9 cellular contexts compared by ENCODE assay signal in the genomic region with DNA sequence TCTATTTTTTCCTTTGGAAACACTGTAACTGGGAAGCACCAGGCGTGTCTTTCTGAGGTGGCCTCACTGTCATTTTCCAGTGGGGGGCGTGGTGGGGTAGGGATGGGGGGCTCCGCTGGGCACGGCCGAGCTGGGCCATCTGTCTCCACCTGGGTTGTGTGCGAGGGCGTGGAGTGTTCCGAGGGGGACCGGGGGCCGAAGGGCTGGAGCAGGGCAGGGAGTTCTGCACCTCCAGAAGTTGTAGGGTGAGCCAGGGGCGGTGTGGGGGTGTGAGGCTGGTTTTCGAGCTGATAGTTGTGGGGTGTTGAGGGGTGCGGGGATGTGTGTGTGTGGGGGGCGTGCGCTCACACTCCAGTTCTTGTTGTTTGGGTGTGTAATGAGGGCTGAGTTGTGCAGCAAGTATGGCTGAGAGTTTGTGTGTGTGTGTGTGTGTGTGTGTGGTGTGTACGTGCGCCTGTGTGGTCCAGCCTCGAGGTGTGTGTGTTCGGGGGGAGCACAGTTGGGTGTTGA. TPM values are rescaled to one million over a fixed set of nuclear protein-coding genes. Genes with fewer than 3 reads are reported as not detected.
DNase-seq lines count a peak whose midpoint lies in the region; ATAC-seq and TF ChIP-seq lines count a peak whose summit lies in the region.
"Had no signal": no experiment of that assay in that cellular context is flagged by ENCODE, and none has a peak within 500 bp of the region (broad histone marks: within the 10 kb centered on the region; RNA-seq: fewer than 3 reads in every experiment).

No MANE protein-coding gene starts in this region.

- H3K4me1 Mint-ChIP-seq in activated CD4-positive, alpha-beta memory T cell treated with anti-CD3 and anti-CD28 coated beads for 36 hours (ENCODE audit: low read depth): peaks cover 10% of the 10 kb centered on the region

- H3K4me1 ChIP-seq in GM23248 (ENCODE audit: insufficient read depth) (peaks cover 14% of the 10 kb centered on the region), right atrium auricular region (peaks cover 0 to 35% of the 10 kb centered on the region in 2 donors), skeletal muscle tissue (ENCODE audit: control insufficient read depth in 3 of 3, insufficient read depth in 3 of 3, low read length in 3 of 3) (peaks cover 30 to 34% (median 31%) of the 10 kb centered on the region in 3 donors)

- H3K9me2 ChIP-seq in GM23248 (ENCODE audit: insufficient read depth): no peaks in the 10 kb centered on the region

- H3K9ac ChIP-seq in GM23248 (peak overlapping the region; percentile 85), skeletal muscle tissue (ENCODE audit: low read depth in 1 of 3, low read length in 3 of 3) (peak overlapping the region; percentile 71 to 79 (median 76))
- H3K9ac ChIP-seq: KMS-11 had no signal

- no peaks in the 10 kb centered on the region for H3K36me3 Mint-ChIP-seq in activated CD4-positive, alpha-beta memory T cell treated with anti-CD3 and anti-CD28 coated beads for 36 hours

- H3K4me2 ChIP-seq in GM23248 (ENCODE audit: unreplicated experiment): peak overlapping the region; percentile 91
- H3K4me2 ChIP-seq: KMS-11 had no signal

- intact Hi-C loops in activated CD4-positive, alpha-beta memory T cell treated with anti-CD3 and anti-CD28 coated beads for 36 hours (cut with micrococcal nuclease): no loop called here

- no peaks in the 10 kb centered on the region; the same call in 1 of the 2 replicates for H3K27me3 ChIP-seq in GM23248 (replicated peaks; ENCODE audit: insufficient read depth)
- H3K27me3 ChIP-seq in right atrium auricular region: no peaks in the 10 kb centered on the region
- H3K27me3 ChIP-seq in skeletal muscle tissue (ENCODE audit: control insufficient read depth in 3 of 3, insufficient read depth in 3 of 3, low read length in 3 of 3): peaks cover 5 to 16% (median 15%) of the 10 kb centered on the region in 3 donors

- H4K20me1 ChIP-seq in GM23248 (ENCODE audit: insufficient read depth): 0 out of 2 replicates have a peak, but pooled peaks cover 8% of the 10 kb centered on the region

- H3K27ac ChIP-seq in GM23248: no peak overlapping the region
- peak overlapping the region in 1 of 2 donors; percentile 84 for H3K27ac ChIP-seq in right atrium auricular region
- peak overlapping the region; percentile 68 for H3K27ac ChIP-seq in skeletal muscle tissue (ENCODE audit: low read depth, low read length)
- H3K27ac ChIP-seq: KMS-11 had no signal

- POLR2A ChIA-PET in activated CD4-positive, alpha-beta memory T cell treated with anti-CD3 and anti-CD28 coated beads for 36 hours (lab: Charles Lee): interaction anchor here (0.5 to 1.3 kb wide), 4 partner anchors 10 to 938 kb away, joined by 3 to 6 read pairs (median 3); a partner anchor contains a TSS

- no peaks in the 10 kb centered on the region for H3K9me3 Mint-ChIP-seq in activated CD4-positive, alpha-beta memory T cell treated with anti-CD3 and anti-CD28 coated beads for 36 hours

- H3K4me3 Mint-ChIP-seq in activated CD4-positive, alpha-beta memory T cell treated with anti-CD3 and anti-CD28 coated beads for 36 hours: peak overlapping the region; percentile 78

- CTCF ChIA-PET in activated CD4-positive, alpha-beta memory T cell treated with anti-CD3 and anti-CD28 coated beads for 36 hours (lab: Charles Lee): interaction anchor here (1.0 to 8.8 kb wide), 9 partner anchors 12 to 293 kb away, joined by 3 to 121 read pairs (median 5); a partner anchor contains a TSS

- H2AFZ ChIP-seq in GM23248: peak overlapping the region; percentile 94

- peaks cover 44% of the 10 kb centered on the region for H3K79me2 ChIP-seq in GM23248 (ENCODE audit: insufficient read depth)

- no peaks in the 10 kb centered on the region for H3K36me3 ChIP-seq in GM23248 (ENCODE audit: low read depth)
- H3K36me3 ChIP-seq in right atrium auricular region: no peaks in the 10 kb centered on the region
- no peaks in the 10 kb centered on the region for H3K36me3 ChIP-seq in skeletal muscle tissue (ENCODE audit: control insufficient read depth in 3 of 3, insufficient read depth in 3 of 3, low read length in 3 of 3)

- in situ Hi-C loops in GM23248 (cut with MboI): no loop called here

- H3K9me3 ChIP-seq in GM23248 (ENCODE audit: low read depth) (no peaks in the 10 kb centered on the region), right atrium auricular region (no peaks in the 10 kb centered on the region), skeletal muscle tissue (ENCODE audit: control insufficient read depth in 3 of 3, low read length in 3 of 3) (no peaks in the 10 kb centered on the region)

- H3K27ac Mint-ChIP-seq in activated CD4-positive, alpha-beta memory T cell treated with anti-CD3 and anti-CD28 coated beads for 36 hours: no peak overlapping the region

- ATAC-seq in GM18517 (IDR thresholded peaks at IDR 0.05; ENCODE audit: unreplicated experiment) (no peak), HG02938 (IDR thresholded peaks at IDR 0.05; ENCODE audit: unreplicated experiment) (no peak), GM21825 (IDR thresholded peaks at IDR 0.05; ENCODE audit: unreplicated experiment) (no peak)

- H3K27me3 Mint-ChIP-seq in activated CD4-positive, alpha-beta memory T cell treated with anti-CD3 and anti-CD28 coated beads for 36 hours: peaks cover 19% of the 10 kb centered on the region

- DNase-seq in GM23248: peak; percentile 24
- DNase-seq in activated CD4-positive, alpha-beta memory T cell treated with anti-CD3 and anti-CD28 coated beads for 36 hours: no peak
- DNase-seq in right atrium auricular region (ENCODE audit: low spot score): no peak
- no peak for DNase-seq in germinal center (ENCODE audit: low spot score)

- WGBS in GM23248 (ENCODE audit: low coverage in 1 of 2, low lambda C conversion rate in 2 of 2, missing lambda C conversion rate in 2 of 2), 2 experiments: 1% methylated on average over 10 to 19 of the region's 19 CpGs

- peaks cover 16% of the 10 kb centered on the region for H3F3A ChIP-seq in GM23248 (ENCODE audit: insufficient read depth)

- TF ChIP-seq CTCF in right atrium auricular region (IDR thresholded peaks at IDR 0.05): no peak

- peak overlapping the region; percentile 97 for H3K4me3 ChIP-seq in GM23248
- peak overlapping the region; percentile 85 for H3K4me3 ChIP-seq in right atrium auricular region
- peak overlapping the region; percentile 73 to 89 (median 81) for H3K4me3 ChIP-seq in skeletal muscle tissue (ENCODE audit: low read length in 3 of 3)

RNA-seq across cellular contexts. Expression of a gene that starts 10.8 kb away (rescaled TPM):
- 1.7 TPM in 1 of 2 replicates, not detected in the other for total RNA-seq in GM23248 (2014; rRNA removed; shearing (Covaris generic))
- polyA plus RNA-seq in GM23248 (2016; fragmentation: Nextera tagmentation; extraction: Ambion mirVana): 0.35 and 0.49 TPM in 2 replicates
- total RNA-seq in activated CD4-positive, alpha-beta memory T cell treated with anti-CD3 and anti-CD28 coated beads for 36 hours: under 1 TPM; 0.43 to 0.73 TPM
- total RNA-seq in right atrium auricular region (under 1 TPM; 0.55 to 0.63 TPM), skeletal muscle tissue (0.52 TPM)

RNA-seq across cellular contexts. Expression of a gene that starts 18.7 kb away (rescaled TPM):
- total RNA-seq in GM23248 (2014; rRNA removed; shearing (Covaris generic)): 19.6 and 21.0 TPM in 2 replicates
- 16.2 and 16.4 TPM in 2 replicates for polyA plus RNA-seq in GM23248 (2016; fragmentation: Nextera tagmentation; extraction: Ambion mirVana)
- 10 to 100 TPM; 13.9 to 15.2 TPM for total RNA-seq in activated CD4-positive, alpha-beta memory T cell treated with anti-CD3 and anti-CD28 coated beads for 36 hours
- 1 to 10 TPM; 5.9 to 8.1 TPM for total RNA-seq in right atrium auricular region
- total RNA-seq in skeletal muscle tissue: 20.4 TPM

RNA-seq across cellular contexts. Expression of a gene that starts 29.0 kb away (rescaled TPM):
- total RNA-seq in GM23248 (2014; rRNA removed; shearing (Covaris generic)): 43.6 and 52.5 TPM in 2 replicates
- 35.8 and 36.7 TPM in 2 replicates for polyA plus RNA-seq in GM23248 (2016; fragmentation: Nextera tagmentation; extraction: Ambion mirVana)
- 10 to 100 TPM; 56.8 to 65.5 TPM for total RNA-seq in activated CD4-positive, alpha-beta memory T cell treated with anti-CD3 and anti-CD28 coated beads for 36 hours
- total RNA-seq in right atrium auricular region (10 to 100 TPM; 44.9 to 56.7 TPM), skeletal muscle tissue (19.3 TPM)

RNA-seq across cellular contexts. Expression of a gene that starts 41.4 kb away (rescaled TPM):
- total RNA-seq in GM23248 (2014; rRNA removed; shearing (Covaris generic)): 98.0 and 147 TPM in 2 replicates
- 319 and 327 TPM in 2 replicates for polyA plus RNA-seq in GM23248 (2016; fragmentation: Nextera tagmentation; extraction: Ambion mirVana)
- under 1 TPM in 1 of 2 experiments, not detected in 1; 0.43 TPM for total RNA-seq in activated CD4-positive, alpha-beta memory T cell treated with anti-CD3 and anti-CD28 coated beads for 36 hours
- total RNA-seq in right atrium auricular region (100 to 1,000 TPM; 210 to 851 TPM), skeletal muscle tissue (15.1 TPM)
